Comparison of ENCODE assay signal across 19 cellular contexts in the genomic region with DNA sequence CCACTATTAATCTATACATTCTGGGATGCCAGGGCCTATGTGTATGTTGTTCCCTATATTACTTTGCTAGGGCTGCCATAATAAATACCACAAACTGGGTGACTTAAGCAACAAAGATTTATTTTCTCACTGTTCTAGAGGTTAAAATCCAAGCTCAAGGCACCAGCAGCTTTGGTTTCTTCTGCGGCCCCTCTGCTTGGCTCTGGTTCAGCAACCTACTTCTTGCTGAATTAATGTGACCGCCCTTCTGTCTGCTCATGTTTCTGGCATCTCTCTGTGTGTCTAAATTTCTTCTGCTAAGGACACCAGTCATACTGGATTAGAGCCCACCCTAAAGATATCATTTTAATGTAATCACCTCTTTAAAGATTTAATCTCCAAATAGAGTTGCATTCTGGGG.
"Had no signal": no experiment of that assay in that cellular context is flagged by ENCODE, and none has a peak within 500 bp of the region (broad histone marks: within the 10 kb centered on the region; RNA-seq: fewer than 3 reads in every experiment).

No MANE protein-coding gene starts in this region.

- H3K4me3 ChIP-seq: colonic mucosa had no signal

- H3K9ac ChIP-seq: KMS-11 had no signal

- H3K4me1 ChIP-seq: colonic mucosa had no signal

- DNase-seq: activated CD4-positive, alpha-beta T cell treated with anti-CD3 and anti-CD28 coated beads for 48 hours; activated CD4-positive, alpha-beta T cell treated with anti-CD3 and anti-CD28 coated beads, Interleukin-2, amount 50 U/mL, for 4 hours; activated CD4-positive, CD25-positive, alpha-beta regulatory T cell treated with anti-CD3 and anti-CD28 coated beads, Interleukin-2, amount 50 U/mL, for 72 hours; activated CD8-positive, alpha-beta memory T cell treated with anti-CD3 and anti-CD28 coated beads, Interleukin-2, amount 50 U/mL, for 48 hours; activated CD8-positive, alpha-beta T cell treated with anti-CD3 and anti-CD28 coated beads, Interleukin-2, amount 10 ng/mL, durations not matched to agents 7 days and 5 days; activated gamma-delta T cell; activated naive CD4-positive, alpha-beta T cell treated with anti-CD3 and anti-CD28 coated beads for 36 hours; activated T-cell treated with anti-CD3 and anti-CD28 coated beads, Interleukin-2, amount 50 U/mL, for 24 hours; anterior cingulate cortex; cerebellar nuclear complex; colonic mucosa; NCI-H1105 treated with DMSO at 0.1 percent for 48 hours; NCI-H1436 treated with DMSO at 0.1 percent for 48 hours; NCI-H187; NCI-H2081; SIG-M5; T-helper 17 cell; T-helper 9 cell had no signal

- H3K9me3 ChIP-seq: colonic mucosa had no signal

- H3K36me3 ChIP-seq: colonic mucosa had no signal

- H3K27ac ChIP-seq: colonic mucosa, KMS-11 had no signal

- H3K27me3 ChIP-seq: colonic mucosa had no signal

- H3K4me2 ChIP-seq: KMS-11 had no signal
